Comparison of ENCODE assay signal across 8 cellular contexts in genomic region chr2:238426568-238427434, GRCh38. TPM values are rescaled to one million over a fixed set of nuclear protein-coding genes. Genes with fewer than 3 reads are reported as not detected.
DNase-seq lines count a peak whose midpoint lies in the region; ATAC-seq and TF ChIP-seq lines count a peak whose summit lies in the region.

Gene ASB1 (plus strand): TSS chr2:238426927. CDS start chr2:238427071, 144 bp downstream.

- ATAC-seq in GM18873 (IDR thresholded peaks at IDR 0.05; ENCODE audit: low FRiP score, unreplicated experiment) (peak; percentile 62), HG03135 (IDR thresholded peaks at IDR 0.05; ENCODE audit: unreplicated experiment) (peak; percentile 82), right lobe of liver (peak; percentile 84 to 90 (median 88))

- intact Hi-C loops in right lobe of liver (cut with DNase I) = no loop called here

- DNase-seq in AG10803 (ENCODE audit: low read depth) (peak; percentile 81), NCI-H510A (lab: John Stamatoyannopoulos, UW) (peak; percentile 78), dermis blood vessel endothelial cell (peak; percentile 64), right lobe of liver (peak; percentile 74 to 79 (median 79))
- DNase-seq in activated CD4-positive, alpha-beta T cell treated with anti-CD3 and anti-CD28 coated beads, Interleukin-2, amount 50 U/mL, for 1 hour = peak; percentile 63
- DNase-seq in stimulated activated CD4-positive, alpha-beta T cell treated with anti-CD3 and anti-CD28 coated beads, Interleukin-4, amount 100 ng/mL, for 48 hours (ENCODE audit: low read depth in 2 of 2) = peak; percentile 61 to 77

- 0% methylated on average over 2 of the region's 104 CpGs for WGBS in right lobe of liver (ENCODE audit: insufficient coverage, low coverage, low lambda C conversion rate, missing lambda C conversion rate)

- H3K4me1 ChIP-seq in right lobe of liver = peaks cover 0 to 17% (median 4%) of the 10 kb centered on the region in 4 donors

- H3K4me3 ChIP-seq in AG10803 (ENCODE audit: low read length) = peak within 1 kb of the TSS; percentile 87
- peak within 1 kb of the TSS; percentile 85 to 99 (median 91) for H3K4me3 ChIP-seq in right lobe of liver

- no peaks in the 10 kb centered on the region for H3K36me3 ChIP-seq in right lobe of liver

- H3K9me3 ChIP-seq in right lobe of liver = no peaks in the 10 kb centered on the region

- no peaks in the 10 kb centered on the region for H3K27me3 ChIP-seq in right lobe of liver

- H3K27ac ChIP-seq in right lobe of liver = peak within 1 kb of the TSS; percentile 77 to 94 (median 85)

- TF ChIP-seq CTCF in AG10803 (conservative IDR thresholded peaks at IDR 0.05; ENCODE audit: low read length) (no peak), right lobe of liver (IDR thresholded peaks at IDR 0.05) (no peak)

- TF ChIP-seq POLR2A in right lobe of liver (IDR thresholded peaks at IDR 0.05) = peak; percentile 81

RNA-seq across cellular contexts. Expression of gene ASB1, which starts in this region (rescaled TPM):
- total RNA-seq in dermis blood vessel endothelial cell = 8.5 and 24.3 TPM in 2 replicates
- 10 to 100 TPM in 2 of 6 experiments, 1 to 10 TPM in 4; 6.3 to 18.2 (median 8.4) TPM for total RNA-seq in right lobe of liver

Comparison
In these comparisons a context has a peak if more than half of its experiments do, and no peak if none do; other contexts are left out.
1. Peak in every context shown above with its lines: DNase-seq, ATAC-seq, H3K4me3 ChIP-seq and H3K27ac ChIP-seq.